22 cellular contexts compared by ENCODE assay signal in genomic region chr20:21110811-21111210, GRCh38. TPM values are rescaled to one million over a fixed set of nuclear protein-coding genes. Genes with fewer than 3 reads are reported as not detected.
DNase-seq lines count a peak whose midpoint lies in the region; ATAC-seq, FAIRE-seq and TF ChIP-seq lines count a peak whose summit lies in the region.
"Had no signal": no experiment of that assay in that cellular context is flagged by ENCODE, and none has a peak within 500 bp of the region (broad histone marks: within the 10 kb centered on the region; RNA-seq: fewer than 3 reads in every experiment).

No MANE protein-coding gene starts in this region.

- CTCF ChIA-PET in activated CD4-positive, alpha-beta T cell treated with anti-CD3 and anti-CD28 coated beads, Interleukin-2, amount 10 ng/mL, durations not matched to agents 7 days and 5 days (lab: Charles Lee), result no interaction called here
- CTCF ChIA-PET in K562 (lab: Yijun Ruan, JAX; ENCODE audit: low intra/inter-chr PET ratio), result no interaction called here

- no peak for TF ChIP-seq RAD21 in K562 (CRISPR knock-in tag; conservative IDR thresholded peaks at IDR 0.05 in 1 of 2, IDR thresholded peaks at IDR 0.05 in 1 of 2)

- H3K36me3 Mint-ChIP-seq in activated CD4-positive, alpha-beta T cell treated with anti-CD3 and anti-CD28 coated beads, Interleukin-2, amount 10 ng/mL, durations not matched to agents 7 days and 5 days (ENCODE audit: low read depth), result no peaks in the 10 kb centered on the region
- H3K36me3 Mint-ChIP-seq in activated CD4-positive, alpha-beta T cell treated with anti-CD3 and anti-CD28 coated beads, Interleukin-2, amount 10 ng/mL, durations not matched to agents 24 days and 14 days (ENCODE audit: low read depth), result no peaks in the 10 kb centered on the region
- H3K36me3 Mint-ChIP-seq: CD8-positive, alpha-beta T cell had no signal

- WGBS in K562 (ENCODE audit: insufficient coverage, low coverage, missing lambda C conversion rate), result 0% methylated on average over 1 of the region's 1 CpG

- H3K4me2 ChIP-seq in Karpas-422 (ENCODE audit: low read depth, low read length, poor library complexity, severe bottlenecking), result no peak overlapping the region
- H3K4me2 ChIP-seq in K562 (ENCODE audit: insufficient read depth, low read length), result no peak overlapping the region
- H3K4me2 ChIP-seq: A549; BLaER1 treated with 17β-estradiol and CSF1 and Interleukin-3, amounts not matched to agents 10 nM and 100 nM had no signal

- H3K27me3 ChIP-seq in Karpas-422 (ENCODE audit: low read length) (no peaks in the 10 kb centered on the region), K562 (ENCODE audit: control insufficient read depth in 2 of 2, insufficient read depth in 2 of 2, low read length in 2 of 2) (peaks cover 4 to 6% of the 10 kb centered on the region in 2 experiments; a peak in 2 of 5 replicates)

- H3K27ac Mint-ChIP-seq in activated CD4-positive, alpha-beta T cell treated with anti-CD3 and anti-CD28 coated beads, Interleukin-2, amount 10 ng/mL, durations not matched to agents 7 days and 5 days, result peak overlapping the region; percentile 6
- no peak overlapping the region for H3K27ac Mint-ChIP-seq in activated CD4-positive, alpha-beta T cell treated with anti-CD3 and anti-CD28 coated beads, Interleukin-2, amount 10 ng/mL, durations not matched to agents 24 days and 14 days
- H3K27ac Mint-ChIP-seq: B cell; CD4-positive, alpha-beta T cell; CD8-positive, alpha-beta T cell had no signal

- H3K9me3 Mint-ChIP-seq in activated CD4-positive, alpha-beta T cell treated with anti-CD3 and anti-CD28 coated beads, Interleukin-2, amount 10 ng/mL, durations not matched to agents 7 days and 5 days, result no peaks in the 10 kb centered on the region
- H3K9me3 Mint-ChIP-seq in activated CD4-positive, alpha-beta T cell treated with anti-CD3 and anti-CD28 coated beads, Interleukin-2, amount 10 ng/mL, durations not matched to agents 24 days and 14 days, result peaks cover 4% of the 10 kb centered on the region
- H3K9me3 Mint-ChIP-seq: CD8-positive, alpha-beta T cell had no signal

- H3K4me3 ChIP-seq in Karpas-422 (ENCODE audit: low read length), result no peak overlapping the region
- no peak overlapping the region for H3K4me3 ChIP-seq in K562
- H3K4me3 ChIP-seq: A549; BLaER1 treated with 17β-estradiol and CSF1 and Interleukin-3, amounts not matched to agents 10 nM and 100 nM had no signal

- H3K79me2 ChIP-seq in Karpas-422 (ENCODE audit: low read length) (no peaks in the 10 kb centered on the region), K562 (ENCODE audit: control insufficient read depth, insufficient read depth, low read length) (no peaks in the 10 kb centered on the region)

- no TSS peak for BruUV-seq in K562 (replicated peaks; lab: Mats Ljungman, UMichigan)

- H4K20me1 ChIP-seq in Karpas-422 (ENCODE audit: insufficient read depth, low read depth, low read length) (no peaks in the 10 kb centered on the region), K562 (replicated peaks; ENCODE audit: control insufficient read depth, insufficient read depth, low read length) (no peaks in the 10 kb centered on the region)

- POLR2A ChIA-PET in activated CD4-positive, alpha-beta T cell treated with anti-CD3 and anti-CD28 coated beads, Interleukin-2, amount 10 ng/mL, durations not matched to agents 7 days and 5 days (lab: Charles Lee), result no interaction called here
- POLR2A ChIA-PET in K562 (lab: Yijun Ruan, JAX), result no interaction called here

- in situ Hi-C loops in K562 (cut with MboI), result no loop called here

- H3K9ac ChIP-seq in Karpas-422 (ENCODE audit: low read length) (no peak overlapping the region), K562 (ENCODE audit: insufficient read depth in 1 of 2, low read depth in 2 of 2, low read length in 2 of 2) (no peak overlapping the region)
- H3K9ac ChIP-seq: BLaER1 treated with 17β-estradiol and CSF1 and Interleukin-3, amounts not matched to agents 10 nM and 100 nM had no signal

- no peaks in the 10 kb centered on the region for H3K4me1 ChIP-seq in Karpas-422 (ENCODE audit: low read length)
- H3K4me1 ChIP-seq in K562 (replicated peaks in 1 of 2; ENCODE audit: control insufficient read depth in 2 of 2, insufficient read depth in 2 of 2, low read length in 2 of 2), result peaks cover 0 to 5% of the 10 kb centered on the region in 2 experiments; a peak in 1 of 5 replicates
- H3K4me1 ChIP-seq: A549, Caco-2 had no signal

- peaks cover 6% of the 10 kb centered on the region for H3K4me1 Mint-ChIP-seq in activated CD4-positive, alpha-beta T cell treated with anti-CD3 and anti-CD28 coated beads, Interleukin-2, amount 10 ng/mL, durations not matched to agents 7 days and 5 days
- H3K4me1 Mint-ChIP-seq in activated CD4-positive, alpha-beta T cell treated with anti-CD3 and anti-CD28 coated beads, Interleukin-2, amount 10 ng/mL, durations not matched to agents 24 days and 14 days, result peaks cover 3% of the 10 kb centered on the region

- H3K9me2 ChIP-seq in Karpas-422 (replicated peaks; ENCODE audit: insufficient read depth, low read length), result no peaks in the 10 kb centered on the region

- TF ChIP-seq POLR2A in K562 (conservative IDR thresholded peaks at IDR 0.05), result no peak

- H2AFZ ChIP-seq in Karpas-422 (ENCODE audit: low read length) (0 out of 2 replicates have a peak overlapping the region, but pooled peaks have one; percentile 43), K562 (ENCODE audit: low read depth, low read length) (no peak overlapping the region)

- FAIRE-seq in K562 (lab: Jason Lieb, UNC), result no peak
- FAIRE-seq: A549, D721Med, G401.6, GM12891 had no signal

- no peak overlapping the region for H3K4me3 Mint-ChIP-seq in activated CD4-positive, alpha-beta T cell treated with anti-CD3 and anti-CD28 coated beads, Interleukin-2, amount 10 ng/mL, durations not matched to agents 7 days and 5 days
- H3K4me3 Mint-ChIP-seq in activated CD4-positive, alpha-beta T cell treated with anti-CD3 and anti-CD28 coated beads, Interleukin-2, amount 10 ng/mL, durations not matched to agents 24 days and 14 days, result no peak overlapping the region
- H3K4me3 Mint-ChIP-seq: B cell; CD4-positive, alpha-beta T cell; CD8-positive, alpha-beta T cell had no signal

- peaks cover 75% of the 10 kb centered on the region for H3K27me3 Mint-ChIP-seq in activated CD4-positive, alpha-beta T cell treated with anti-CD3 and anti-CD28 coated beads, Interleukin-2, amount 10 ng/mL, durations not matched to agents 7 days and 5 days
- peaks cover 74% of the 10 kb centered on the region for H3K27me3 Mint-ChIP-seq in activated CD4-positive, alpha-beta T cell treated with anti-CD3 and anti-CD28 coated beads, Interleukin-2, amount 10 ng/mL, durations not matched to agents 24 days and 14 days

- no peaks in the 10 kb centered on the region for H3K9me1 ChIP-seq in K562 (ENCODE audit: control insufficient read depth, insufficient read depth, low read length)

- TF ChIP-seq CTCF in K562 (IDR thresholded peaks at IDR 0.05 in 2 of 3, conservative IDR thresholded peaks at IDR 0.05 in 1 of 3; ENCODE audit: insufficient read depth in 2 of 3, low read depth in 1 of 3, low read length in 3 of 3), result no peak

- intact Hi-C loops in activated CD4-positive, alpha-beta T cell treated with anti-CD3 and anti-CD28 coated beads, Interleukin-2, amount 10 ng/mL, durations not matched to agents 24 days and 14 days (cut with micrococcal nuclease), result no loop called here
- intact Hi-C loops in K562 (cut with micrococcal nuclease), result no loop called here

- H3K36me3 ChIP-seq in Karpas-422 (ENCODE audit: insufficient read depth, low read length), result no peaks in the 10 kb centered on the region
- H3K36me3 ChIP-seq in K562 (ENCODE audit: control insufficient read depth, insufficient read depth, low read length), result no peaks in the 10 kb centered on the region
- H3K36me3 ChIP-seq: BLaER1 treated with 17β-estradiol and CSF1 and Interleukin-3, amounts not matched to agents 10 nM and 100 nM had no signal

- H3K27ac ChIP-seq in Karpas-422 (ENCODE audit: low read length), result no peak overlapping the region
- no peak overlapping the region for H3K27ac ChIP-seq in K562 (ENCODE audit: extremely low read depth, low read depth, low read length)
- H3K27ac ChIP-seq: 22Rv1; A549; BLaER1 treated with 17β-estradiol and CSF1 and Interleukin-3, amounts not matched to agents 10 nM and 100 nM; C4-2B had no signal

- H3K9me3 ChIP-seq in Karpas-422 (ENCODE audit: low read length) (no peaks in the 10 kb centered on the region), K562 (replicated peaks; ENCODE audit: control insufficient read depth, insufficient read depth, low read depth, low read length) (no peaks in the 10 kb centered on the region)
- H3K9me3 ChIP-seq: A549, Caco-2 had no signal

- TF ChIP-seq EP300 in K562 (IDR thresholded peaks at IDR 0.05; ENCODE audit: low read length), result no peak

- DNase-seq in activated CD4-positive, alpha-beta T cell treated with anti-CD3 and anti-CD28 coated beads, Interleukin-2, amount 10 ng/mL, durations not matched to agents 7 days and 5 days, result no peak
- no peak for DNase-seq in activated CD4-positive, alpha-beta T cell treated with anti-CD3 and anti-CD28 coated beads, Interleukin-2, amount 10 ng/mL, durations not matched to agents 24 days and 14 days
- DNase-seq in Karpas-422, result no peak
- DNase-seq in K562 (ENCODE audit: extremely low read depth in 1 of 4, low spot score in 3 of 4), result no peak
- DNase-seq: AML-193; Caco-2; Calu3; CD4-positive, alpha-beta T cell; CD8-positive, alpha-beta T cell; DMS79 treated with DMSO at 0.1 percent for 48 hours; GF-D8 had no signal

- no peak for ATAC-seq in K562
- ATAC-seq in HG03097 (IDR thresholded peaks at IDR 0.05; ENCODE audit: low FRiP score, unreplicated experiment), result no peak
- ATAC-seq: A549; CD8-positive, alpha-beta T cell had no signal

RNA-seq across cellular contexts. Expression of gene LINC00237, which starts 4.7 kb away (rescaled TPM):
- total RNA-seq in activated CD4-positive, alpha-beta T cell treated with anti-CD3 and anti-CD28 coated beads, Interleukin-2, amount 10 ng/mL, durations not matched to agents 7 days and 5 days, result not detected
- total RNA-seq in activated CD4-positive, alpha-beta T cell treated with anti-CD3 and anti-CD28 coated beads, Interleukin-2, amount 10 ng/mL, durations not matched to agents 24 days and 14 days, result not detected in 2 replicates
- 0.14 TPM in 1 of 2 replicates, not detected in the other for total RNA-seq in Karpas-422 (2014; rRNA removed; shearing (Covaris generic); ENCODE audit: low replicate concordance)
- not detected in 2 replicates for total RNA-seq in K562 (2011; cell fraction: chromatin; rRNA removed; ENCODE audit: low replicate concordance)
- not detected in 2 replicates for total RNA-seq in K562 (2011; cell fraction: nucleolus; rRNA removed)
- not detected in 2 replicates for total RNA-seq in K562 (2011; cell fraction: nucleoplasm; rRNA removed)
- total RNA-seq in K562 (2014; rRNA removed) (not detected in 2 replicates), K562 (2014; rRNA removed; fragmentation: Illumina TruSeq; extraction: Trizol) (not detected in 2 replicates), K562 (2015; rRNA removed; fragmentation: Illumina TruSeq; extraction: Trizol) (not detected in 2 replicates), K562 (2021) (not detected in 2 replicates)
- polyA plus RNA-seq in K562 (2011; rRNA removed) (not detected in 2 replicates), K562 (2014; fragmentation: Illumina TruSeq; extraction: Trizol) (not detected in 2 replicates), K562 (2014; fragmentation: Nextera tagmentation; extraction: Ambion mirVana) (not detected), K562 (2014; rRNA removed) (not detected in 2 replicates)
- not detected in 2 replicates for polyA plus RNA-seq in K562 (2011; cell fraction: cytosol; rRNA removed)
- polyA plus RNA-seq in K562 (2011; cell fraction: nucleus; rRNA removed), result not detected in 2 replicates
- not detected in 2 replicates for polyA plus RNA-seq in K562 (2012)
- polyA minus RNA-seq in K562 (2011; rRNA and poly(A)+ RNA removed), result not detected in 2 replicates
- not detected in 2 replicates for polyA minus RNA-seq in K562 (2011; cell fraction: cytosol; rRNA and poly(A)+ RNA removed)
- polyA minus RNA-seq in K562 (2011; cell fraction: nucleus; rRNA and poly(A)+ RNA removed), result not detected in 2 replicates
- total RNA-seq: A172; B cell; Calu3; CD4-positive, alpha-beta T cell; CD8-positive, alpha-beta T cell had no signal
- polyA plus RNA-seq: A549, BJ had no signal

RNA-seq across cellular contexts. Expression of gene KIZ, which starts 15.1 kb away (rescaled TPM):
- total RNA-seq in activated CD4-positive, alpha-beta T cell treated with anti-CD3 and anti-CD28 coated beads, Interleukin-2, amount 10 ng/mL, durations not matched to agents 7 days and 5 days, result 10 to 100 TPM; 13.6 to 15.3 TPM
- total RNA-seq in activated CD4-positive, alpha-beta T cell treated with anti-CD3 and anti-CD28 coated beads, Interleukin-2, amount 10 ng/mL, durations not matched to agents 24 days and 14 days, result 7.5 and 9.3 TPM in 2 replicates
- total RNA-seq in Karpas-422 (2014; rRNA removed; shearing (Covaris generic); ENCODE audit: low replicate concordance), result 22.1 and 23.0 TPM in 2 replicates
- 22.9 and 121 TPM in 2 replicates for total RNA-seq in K562 (2011; cell fraction: chromatin; rRNA removed; ENCODE audit: low replicate concordance)
- 11.3 and 17.6 TPM in 2 replicates for total RNA-seq in K562 (2011; cell fraction: nucleolus; rRNA removed)
- 26.5 and 27.9 TPM in 2 replicates for total RNA-seq in K562 (2011; cell fraction: nucleoplasm; rRNA removed)
- total RNA-seq in K562 (2014; rRNA removed), result 10.8 and 11.0 TPM in 2 replicates
- total RNA-seq in K562 (2014; rRNA removed; fragmentation: Illumina TruSeq; extraction: Trizol), result 18.0 and 20.5 TPM in 2 replicates
- total RNA-seq in K562 (2015; rRNA removed; fragmentation: Illumina TruSeq; extraction: Trizol), result 9.8 and 11.5 TPM in 2 replicates
- 12.9 and 15.2 TPM in 2 replicates for total RNA-seq in K562 (2021)
- 21.1 and 23.1 TPM in 2 replicates for polyA plus RNA-seq in K562 (2011; rRNA removed)
- polyA plus RNA-seq in K562 (2011; cell fraction: cytosol; rRNA removed), result 4.2 and 9.7 TPM in 2 replicates
- polyA plus RNA-seq in K562 (2011; cell fraction: nucleus; rRNA removed), result 43.5 and 52.7 TPM in 2 replicates
- 8.4 and 20.1 TPM in 2 replicates for polyA plus RNA-seq in K562 (2012)
- 15.1 and 17.6 TPM in 2 replicates for polyA plus RNA-seq in K562 (2014; fragmentation: Illumina TruSeq; extraction: Trizol)
- polyA plus RNA-seq in K562 (2014; fragmentation: Nextera tagmentation; extraction: Ambion mirVana), result 1 to 10 TPM; 4.9 to 7.5 TPM
- polyA plus RNA-seq in K562 (2014; rRNA removed), result 11.8 and 13.5 TPM in 2 replicates
- polyA minus RNA-seq in K562 (2011; rRNA and poly(A)+ RNA removed), result 21.2 and 30.6 TPM in 2 replicates
- 5.9 and 7.6 TPM in 2 replicates for polyA minus RNA-seq in K562 (2011; cell fraction: cytosol; rRNA and poly(A)+ RNA removed)
- polyA minus RNA-seq in K562 (2011; cell fraction: nucleus; rRNA and poly(A)+ RNA removed), result 10.2 and 26.7 TPM in 2 replicates
